ENCODE assay signal across 9 cellular contexts in genomic region chr6:30206799-30207618, GRCh38. TPM values are rescaled to one million over a fixed set of nuclear protein-coding genes. Genes with fewer than 3 reads are reported as not detected.
DNase-seq lines count a peak whose midpoint lies in the region; ATAC-seq and TF ChIP-seq lines count a peak whose summit lies in the region.
"Had no signal": no experiment of that assay in that cellular context is flagged by ENCODE, and none has a peak within 500 bp of the region (broad histone marks: within the 10 kb centered on the region; RNA-seq: fewer than 3 reads in every experiment).

No MANE protein-coding gene starts in this region.

- peaks cover 16% of the 10 kb centered on the region for H3K4me1 ChIP-seq in mesendoderm (ENCODE audit: control insufficient read depth, low read depth, low read length)

- no peak overlapping the region for H2AK5ac ChIP-seq in mesendoderm (ENCODE audit: low read length)

- H3K56ac ChIP-seq in mesendoderm (ENCODE audit: low read length) = no peak overlapping the region

- no peak overlapping the region for H4K5ac ChIP-seq in mesendoderm (ENCODE audit: low read length)

- DNase-seq in Right ventricle myocardium inferior (ENCODE audit: missing footprints) (no peak), cardiac septum (ENCODE audit: low spot score) (no peak), epithelial cell of esophagus (ENCODE audit: low read depth) (peak; percentile 21), mesendoderm (peak; percentile 60), NOMO-1 treated with DMSO at 0.1 percent for 48 hours (lab: John Stamatoyannopoulos, UW; ENCODE audit: unreplicated experiment) (no peak)
- DNase-seq: activated CD4-positive, alpha-beta T cell treated with anti-CD3 and anti-CD28 coated beads, Interleukin-2, amount 10 ng/mL, durations not matched to agents 24 days and 14 days had no signal

- H3K23ac ChIP-seq in mesendoderm (ENCODE audit: low read length) = peak overlapping the region; percentile 56

- H4K8ac ChIP-seq in mesendoderm (ENCODE audit: low read depth, low read length) = no peak overlapping the region

- no peak overlapping the region for H3K4ac ChIP-seq in mesendoderm (ENCODE audit: low read depth, low read length)

- H2BK5ac ChIP-seq in mesendoderm (ENCODE audit: low read length) = no peak overlapping the region

- peak overlapping the region; percentile 51 for H3K27ac ChIP-seq in mesendoderm (ENCODE audit: low read depth, low read length)

- TF ChIP-seq CTCF in epithelial cell of esophagus (IDR thresholded peaks at IDR 0.05; ENCODE audit: insufficient read depth, low read depth, low read length, missing control alignments) = no peak

- H2BK120ac ChIP-seq in mesendoderm (ENCODE audit: low read depth, low read length) = no peak overlapping the region

- H3K4me2 ChIP-seq in mesendoderm (ENCODE audit: low read length) = no peak overlapping the region

- peaks cover 1% of the 10 kb centered on the region for H3K79me2 ChIP-seq in mesendoderm (ENCODE audit: control insufficient read depth, insufficient read depth, low read length)

- peak overlapping the region; percentile 8 for H3K9ac ChIP-seq in mesendoderm (ENCODE audit: low read length)

- intact Hi-C loops in Right ventricle myocardium inferior (cut with DNase I) (no loop called here), cardiac septum (cut with DNase I) (no loop called here)

- H3K36me3 ChIP-seq in mesendoderm (ENCODE audit: control insufficient read depth, insufficient read depth, low read length) = no peaks in the 10 kb centered on the region

- peaks cover 7% of the 10 kb centered on the region for H3K79me1 ChIP-seq in mesendoderm (ENCODE audit: low read length)

- H3K18ac ChIP-seq in mesendoderm (ENCODE audit: low read length) = no peak overlapping the region

- WGBS in mesendoderm (ENCODE audit: extremely low coverage, insufficient coverage, low lambda C conversion rate) = no CpG with 5 or more reads among the region's 11 CpGs

- ATAC-seq in Right ventricle myocardium inferior (peak; percentile 62), HG03039 (IDR thresholded peaks at IDR 0.05; ENCODE audit: unreplicated experiment) (no peak), HG03520 (IDR thresholded peaks at IDR 0.05; ENCODE audit: unreplicated experiment) (no peak), HG02571 (IDR thresholded peaks at IDR 0.05; ENCODE audit: unreplicated experiment) (no peak)

- no peak overlapping the region for H2BK15ac ChIP-seq in mesendoderm (replicated peaks; ENCODE audit: low read depth)

- H3K27me3 ChIP-seq in mesendoderm (ENCODE audit: insufficient read depth, low read length, poor library complexity) = no peaks in the 10 kb centered on the region

- H3K4me3 ChIP-seq in epithelial cell of esophagus (ENCODE audit: low read length) = no peak overlapping the region
- no peak overlapping the region for H3K4me3 ChIP-seq in mesendoderm (ENCODE audit: low read length)

RNA-seq across cellular contexts. Expression of gene TRIM26, which starts 6.2 kb away (rescaled TPM):
- total RNA-seq in Right ventricle myocardium inferior (20.6 TPM), cardiac septum (24.2 TPM)
- polyA plus RNA-seq in mesendoderm (2013, experiment 1 of 2) = 15.2 TPM
- 16.0 TPM for polyA plus RNA-seq in mesendoderm (2013, experiment 2 of 2)

RNA-seq across cellular contexts. Expression of gene TRIM15, which starts 43.7 kb away (rescaled TPM):
- total RNA-seq in Right ventricle myocardium inferior (not detected), cardiac septum (not detected)
- polyA plus RNA-seq in mesendoderm (2013, experiment 1 of 2) = 0.03 TPM
- polyA plus RNA-seq in mesendoderm (2013, experiment 2 of 2) = 0.04 TPM

RNA-seq across cellular contexts. Expression of gene TRIM10, which starts 46.0 kb away (rescaled TPM):
- total RNA-seq in Right ventricle myocardium inferior (not detected), cardiac septum (0.08 TPM)
- polyA plus RNA-seq in mesendoderm (2013, experiment 1 of 2) = 0.01 TPM
- polyA plus RNA-seq in mesendoderm (2013, experiment 2 of 2) = 0.01 TPM

Comparison
In these comparisons a context has a peak if more than half of its experiments do, and no peak if none do; other contexts are left out.
1. DNase-seq: peak in epithelial cell of esophagus (single experiment) and mesendoderm (single experiment); none in Right ventricle myocardium inferior (single experiment), cardiac septum (single experiment) and NOMO-1 treated with DMSO at 0.1 percent for 48 hours (single experiment).